Comparison of ENCODE assay signal across 6 cellular contexts in the genomic region with DNA sequence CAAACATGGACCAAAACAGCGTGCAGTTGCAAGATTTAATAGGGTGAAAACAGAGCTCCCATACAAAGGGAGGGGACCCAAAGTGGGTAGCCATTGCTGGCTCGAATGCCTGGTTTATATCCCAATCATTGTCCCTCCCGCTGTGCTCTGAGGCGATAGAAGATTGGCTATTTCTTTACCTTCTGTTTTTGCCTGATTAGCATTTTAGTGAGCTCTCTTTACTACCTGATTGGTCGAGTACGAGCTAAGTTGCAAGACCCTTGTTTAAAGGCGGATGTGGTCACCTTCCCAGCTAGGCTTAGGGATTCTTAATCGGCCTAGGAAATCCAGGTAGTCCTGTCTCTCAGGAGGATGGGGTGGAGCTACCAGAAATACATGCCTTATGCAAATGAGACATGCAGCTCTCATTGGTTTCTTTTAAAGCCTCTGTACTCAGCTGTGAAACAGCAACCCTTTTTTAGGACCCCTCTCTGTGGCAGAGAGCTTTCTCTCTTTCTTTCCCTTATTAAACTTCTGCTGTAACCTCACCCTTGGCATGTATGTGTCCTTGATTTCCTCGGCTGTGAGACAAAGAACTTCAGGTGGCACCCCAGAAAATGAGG.
"Had no signal": no experiment of that assay in that cellular context is flagged by ENCODE, and none has a peak within 500 bp of the region (broad histone marks: within the 10 kb centered on the region; RNA-seq: fewer than 3 reads in every experiment).

No MANE protein-coding gene starts in this region.

- DNase-seq: IMR-90, KBM-7, KG1 had no signal

- H3K27ac ChIP-seq: HL-60 had no signal

- FAIRE-seq: HepG2, HTR-8/SVneo had no signal

- ATAC-seq: HepG2 had no signal
